ENCODE assay signal across 8 cellular contexts in genomic region chr12:95072900-95073697, GRCh38. TPM values are rescaled to one million over a fixed set of nuclear protein-coding genes. Genes with fewer than 3 reads are reported as not detected.
DNase-seq lines count a peak whose midpoint lies in the region; ATAC-seq and TF ChIP-seq lines count a peak whose summit lies in the region.

TSS of gene NR2C1 (minus strand) at chr12:95073618. CDS start at chr12:95067384, 6,234 bp downstream.

- peak; percentile 97 for DNase-seq in Calu3
- DNase-seq in HuH-7 (ENCODE audit: low spot score): peak; percentile 94
- peak; percentile 97 for DNase-seq in OCI-M1 (lab: John Stamatoyannopoulos, UW)
- peak; percentile 89 for DNase-seq in activated T-cell treated with anti-CD3 and anti-CD28 coated beads for 24 hours (ENCODE audit: low read depth)
- DNase-seq in epithelial cell of esophagus (ENCODE audit: low read depth): peak; percentile 94
- peak; percentile 66 to 80 for DNase-seq in stimulated activated CD8-positive, alpha-beta memory T cell treated with anti-CD3 and anti-CD28 coated beads, Interleukin-4, amount 100 ng/mL, for 1 hour (ENCODE audit: low read depth in 2 of 2, low spot score in 1 of 2)

- H3K27me3 Mint-ChIP-seq in Calu3 (ENCODE audit: unreplicated experiment): no peaks in the 10 kb centered on the region

- H3K4me1 ChIP-seq in mononuclear cell (ENCODE audit: insufficient read depth, low read length): peaks cover 8% of the 10 kb centered on the region

- H3K4me3 ChIP-seq in epithelial cell of esophagus (ENCODE audit: low read length) (peak within 1 kb of the TSS; percentile 89), mononuclear cell (ENCODE audit: low read length) (peak within 1 kb of the TSS; percentile 90)

- peaks cover 55% of the 10 kb centered on the region for H3K36me3 Mint-ChIP-seq in Calu3 (ENCODE audit: insufficient read depth, unreplicated experiment)

- peak; percentile 94 for ATAC-seq in GM21515 (IDR thresholded peaks at IDR 0.05; ENCODE audit: unreplicated experiment)

- peaks cover 7% of the 10 kb centered on the region for H3K4me1 Mint-ChIP-seq in Calu3 (ENCODE audit: low read depth, unreplicated experiment)

- no peaks in the 10 kb centered on the region for H3K9me3 Mint-ChIP-seq in Calu3 (ENCODE audit: low read depth, unreplicated experiment)

- no TSS peak for BruUV-seq in Calu3 (replicated peaks; lab: Mats Ljungman, UMichigan)

- H3K27ac Mint-ChIP-seq in Calu3 (ENCODE audit: unreplicated experiment): peak within 1 kb of the TSS; percentile 90

- peak within 1 kb of the TSS; percentile 98 for H3K4me3 Mint-ChIP-seq in Calu3 (ENCODE audit: low read depth, unreplicated experiment)

- CTCF ChIA-PET in Calu3 (lab: Charles Lee): interaction anchor here (0.7 to 2.2 kb wide), 10 partner anchors 13 to 733 kb away, joined by 3 to 8 read pairs (median 3); partner anchors contain the start of gene METAP2

- intact Hi-C loops in Calu3 (cut with micrococcal nuclease; ENCODE audit: unreplicated experiment): no loop called here

- H3K9me3 ChIP-seq in mononuclear cell (ENCODE audit: low read depth, low read length): no peaks in the 10 kb centered on the region

- no peaks in the 10 kb centered on the region for H3K27me3 ChIP-seq in mononuclear cell (ENCODE audit: insufficient read depth, low read length)

- no peak for TF ChIP-seq CTCF in Calu3 (IDR thresholded peaks at IDR 0.05; ENCODE audit: unreplicated experiment)
- no peak for TF ChIP-seq CTCF in epithelial cell of esophagus (IDR thresholded peaks at IDR 0.05; ENCODE audit: insufficient read depth, low read depth, low read length, missing control alignments)

RNA-seq across cellular contexts. Expression of gene NR2C1, which starts in this region (rescaled TPM):
- total RNA-seq in Calu3 (2022) (43.9 and 50.3 TPM in 2 replicates), mononuclear cell (49.3 TPM)

Comparison
In these comparisons a context has a peak if more than half of its experiments do, and no peak if none do; other contexts are left out.
1. Peak in every context shown above with its lines: DNase-seq, ATAC-seq and H3K4me3 ChIP-seq.